In the genomic region with DNA sequence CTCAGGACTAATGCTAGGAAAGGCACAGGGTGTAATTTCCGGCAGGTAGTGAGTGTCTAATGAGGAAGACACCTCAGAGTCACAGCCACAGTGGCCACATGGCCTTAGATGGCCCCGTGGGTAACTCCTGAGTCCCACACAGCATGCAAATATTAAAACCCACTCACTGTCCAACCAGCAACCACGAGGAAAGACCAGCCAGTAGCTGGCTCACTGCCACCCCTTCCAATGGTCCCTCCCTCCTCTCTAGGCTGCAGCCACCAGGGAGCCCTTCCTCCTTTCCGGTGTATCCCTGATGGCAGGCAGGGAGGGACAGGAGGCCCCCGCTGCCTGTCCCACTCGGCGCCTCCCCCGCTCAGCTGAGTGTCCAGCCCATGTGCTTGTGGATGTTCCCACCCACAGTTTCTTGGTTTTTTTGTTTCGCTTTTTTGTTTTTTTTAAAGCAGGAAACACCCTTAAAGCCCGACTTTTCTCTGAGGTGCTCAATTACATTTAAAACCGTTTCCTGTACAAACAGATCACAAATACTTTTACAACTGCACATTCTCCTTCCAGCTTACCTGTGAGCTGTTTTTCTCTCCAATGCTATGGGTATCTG, we compare ENCODE assay signal across 1 cellular context.
TF ChIP-seq lines count a peak whose summit lies in the region.

No MANE protein-coding gene starts in this region.

TF ChIP-seq in K562, 482 proteins besides CTCF, POLR2A, EP300 and RAD21 (continued from another document):
- TF ChIP-seq, protein P1, sequence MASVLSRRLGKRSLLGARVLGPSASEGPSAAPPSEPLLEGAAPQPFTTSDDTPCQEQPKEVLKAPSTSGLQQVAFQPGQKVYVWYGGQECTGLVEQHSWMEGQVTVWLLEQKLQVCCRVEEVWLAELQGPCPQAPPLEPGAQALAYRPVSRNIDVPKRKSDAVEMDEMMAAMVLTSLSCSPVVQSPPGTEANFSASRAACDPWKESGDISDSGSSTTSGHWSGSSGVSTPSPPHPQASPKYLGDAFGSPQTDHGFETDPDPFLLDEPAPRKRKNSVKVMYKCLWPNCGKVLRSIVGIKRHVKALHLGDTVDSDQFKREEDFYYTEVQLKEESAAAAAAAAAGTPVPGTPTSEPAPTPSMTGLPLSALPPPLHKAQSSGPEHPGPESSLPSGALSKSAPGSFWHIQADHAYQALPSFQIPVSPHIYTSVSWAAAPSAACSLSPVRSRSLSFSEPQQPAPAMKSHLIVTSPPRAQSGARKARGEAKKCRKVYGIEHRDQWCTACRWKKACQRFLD (CRISPR knock-in tag; IDR thresholded peaks at IDR 0.05) = no peak
- TF ChIP-seq ZNF274 (IDR thresholded peaks at IDR 0.05; ENCODE audit: borderline replicate concordance, low read depth, low read length) (no peak), POLR2H (tag; IDR thresholded peaks at IDR 0.05; ENCODE audit: low read depth) (no peak), HMG20A (CRISPR knock-in tag; conservative IDR thresholded peaks at IDR 0.05) (no peak), NR1H2 (CRISPR knock-in tag; IDR thresholded peaks at IDR 0.05) (no peak), ZNF445 (CRISPR knock-in tag; IDR thresholded peaks at IDR 0.05; ENCODE audit: low read depth) (no peak), ZFX (CRISPR knock-in tag; IDR thresholded peaks at IDR 0.05) (no peak), CBFB (CRISPR knock-in tag; IDR thresholded peaks at IDR 0.05) (no peak), DIDO1 (tag; IDR thresholded peaks at IDR 0.05; ENCODE audit: low read depth) (no peak), MIER1 (IDR thresholded peaks at IDR 0.05; ENCODE audit: low read depth) (no peak), EGR1 (conservative IDR thresholded peaks at IDR 0.05) (peak; percentile 46), SIN3A (IDR thresholded peaks at IDR 0.05; ENCODE audit: borderline replicate concordance in 2 of 2, control insufficient read depth in 1 of 2, low read depth in 2 of 2, low read length in 2 of 2) (peak in 1 of 2 experiments; percentile 30; a peak in 1 of 4 replicates), ETV1 (tag; conservative IDR thresholded peaks at IDR 0.05; ENCODE audit: low read depth) (peak; percentile 43; the same call in 1 of the 2 replicates), KAT2B (IDR thresholded peaks at IDR 0.05; ENCODE audit: low read depth, low read length) (no peak), ZNF584 (CRISPR knock-in tag; IDR thresholded peaks at IDR 0.05; ENCODE audit: low read depth) (no peak), TRIM24 (IDR thresholded peaks at IDR 0.05) (no peak), ARID2 (IDR thresholded peaks at IDR 0.05) (no peak), PCBP1 (IDR thresholded peaks at IDR 0.05; ENCODE audit: low read depth, low read length, poor library complexity, severe bottlenecking) (no peak), FOXA3 (CRISPR knock-in tag; conservative IDR thresholded peaks at IDR 0.05 in 1 of 2, IDR thresholded peaks at IDR 0.05 in 1 of 2) (no peak), SP2 (IDR thresholded peaks at IDR 0.05; ENCODE audit: extremely low read depth, low read depth, low read length, poor library complexity, severe bottlenecking) (no peak), NFIC (IDR thresholded peaks at IDR 0.05) (peak; percentile 60), SRSF1 (IDR thresholded peaks at IDR 0.05; ENCODE audit: low read depth, low read length) (no peak)
- TF ChIP-seq, protein P2, sequence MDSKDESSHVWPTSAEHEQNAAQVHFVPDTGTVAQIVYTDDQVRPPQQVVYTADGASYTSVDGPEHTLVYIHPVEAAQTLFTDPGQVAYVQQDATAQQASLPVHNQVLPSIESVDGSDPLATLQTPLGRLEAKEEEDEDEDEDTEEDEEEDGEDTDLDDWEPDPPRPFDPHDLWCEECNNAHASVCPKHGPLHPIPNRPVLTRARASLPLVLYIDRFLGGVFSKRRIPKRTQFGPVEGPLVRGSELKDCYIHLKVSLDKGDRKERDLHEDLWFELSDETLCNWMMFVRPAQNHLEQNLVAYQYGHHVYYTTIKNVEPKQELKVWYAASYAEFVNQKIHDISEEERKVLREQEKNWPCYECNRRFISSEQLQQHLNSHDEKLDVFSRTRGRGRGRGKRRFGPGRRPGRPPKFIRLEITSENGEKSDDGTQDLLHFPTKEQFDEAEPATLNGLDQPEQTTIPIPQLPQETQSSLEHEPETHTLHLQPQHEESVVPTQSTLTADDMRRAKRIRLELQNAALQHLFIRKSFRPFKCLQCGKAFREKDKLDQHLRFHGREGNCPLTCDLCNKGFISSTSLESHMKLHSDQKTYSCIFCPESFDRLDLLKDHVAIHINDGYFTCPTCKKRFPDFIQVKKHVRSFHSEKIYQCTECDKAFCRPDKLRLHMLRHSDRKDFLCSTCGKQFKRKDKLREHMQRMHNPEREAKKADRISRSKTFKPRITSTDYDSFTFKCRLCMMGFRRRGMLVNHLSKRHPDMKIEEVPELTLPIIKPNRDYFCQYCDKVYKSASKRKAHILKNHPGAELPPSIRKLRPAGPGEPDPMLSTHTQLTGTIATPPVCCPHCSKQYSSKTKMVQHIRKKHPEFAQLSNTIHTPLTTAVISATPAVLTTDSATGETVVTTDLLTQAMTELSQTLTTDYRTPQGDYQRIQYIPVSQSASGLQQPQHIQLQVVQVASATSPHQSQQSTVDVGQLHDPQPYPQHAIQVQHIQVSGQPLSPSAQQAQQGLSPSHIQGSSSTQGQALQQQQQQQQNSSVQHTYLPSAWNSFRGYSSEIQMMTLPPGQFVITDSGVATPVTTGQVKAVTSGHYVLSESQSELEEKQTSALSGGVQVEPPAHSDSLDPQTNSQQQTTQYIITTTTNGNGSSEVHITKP (IDR thresholded peaks at IDR 0.05; ENCODE audit: partially characterized antibody) = no peak
- TF ChIP-seq, protein P3, sequence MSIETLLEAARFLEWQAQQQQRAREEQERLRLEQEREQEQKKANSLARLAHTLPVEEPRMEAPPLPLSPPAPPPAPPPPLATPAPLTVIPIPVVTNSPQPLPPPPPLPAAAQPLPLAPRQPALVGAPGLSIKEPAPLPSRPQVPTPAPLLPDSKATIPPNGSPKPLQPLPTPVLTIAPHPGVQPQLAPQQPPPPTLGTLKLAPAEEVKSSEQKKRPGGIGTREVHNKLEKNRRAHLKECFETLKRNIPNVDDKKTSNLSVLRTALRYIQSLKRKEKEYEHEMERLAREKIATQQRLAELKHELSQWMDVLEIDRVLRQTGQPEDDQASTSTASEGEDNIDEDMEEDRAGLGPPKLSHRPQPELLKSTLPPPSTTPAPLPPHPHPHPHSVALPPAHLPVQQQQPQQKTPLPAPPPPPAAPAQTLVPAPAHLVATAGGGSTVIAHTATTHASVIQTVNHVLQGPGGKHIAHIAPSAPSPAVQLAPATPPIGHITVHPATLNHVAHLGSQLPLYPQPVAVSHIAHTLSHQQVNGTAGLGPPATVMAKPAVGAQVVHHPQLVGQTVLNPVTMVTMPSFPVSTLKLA (conservative IDR thresholded peaks at IDR 0.05) = peak; percentile 14 to 63; a peak in 2 of 4 replicates
- TF ChIP-seq, protein P4, sequence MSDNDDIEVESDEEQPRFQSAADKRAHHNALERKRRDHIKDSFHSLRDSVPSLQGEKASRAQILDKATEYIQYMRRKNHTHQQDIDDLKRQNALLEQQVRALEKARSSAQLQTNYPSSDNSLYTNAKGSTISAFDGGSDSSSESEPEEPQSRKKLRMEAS (CRISPR knock-in tag; IDR thresholded peaks at IDR 0.05) = no peak; the same call in 1 of the 2 replicates
- TF ChIP-seq, protein P5, sequence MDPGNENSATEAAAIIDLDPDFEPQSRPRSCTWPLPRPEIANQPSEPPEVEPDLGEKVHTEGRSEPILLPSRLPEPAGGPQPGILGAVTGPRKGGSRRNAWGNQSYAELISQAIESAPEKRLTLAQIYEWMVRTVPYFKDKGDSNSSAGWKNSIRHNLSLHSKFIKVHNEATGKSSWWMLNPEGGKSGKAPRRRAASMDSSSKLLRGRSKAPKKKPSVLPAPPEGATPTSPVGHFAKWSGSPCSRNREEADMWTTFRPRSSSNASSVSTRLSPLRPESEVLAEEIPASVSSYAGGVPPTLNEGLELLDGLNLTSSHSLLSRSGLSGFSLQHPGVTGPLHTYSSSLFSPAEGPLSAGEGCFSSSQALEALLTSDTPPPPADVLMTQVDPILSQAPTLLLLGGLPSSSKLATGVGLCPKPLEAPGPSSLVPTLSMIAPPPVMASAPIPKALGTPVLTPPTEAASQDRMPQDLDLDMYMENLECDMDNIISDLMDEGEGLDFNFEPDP (CRISPR knock-in tag; IDR thresholded peaks at IDR 0.05) = no peak
- TF ChIP-seq, protein P6, sequence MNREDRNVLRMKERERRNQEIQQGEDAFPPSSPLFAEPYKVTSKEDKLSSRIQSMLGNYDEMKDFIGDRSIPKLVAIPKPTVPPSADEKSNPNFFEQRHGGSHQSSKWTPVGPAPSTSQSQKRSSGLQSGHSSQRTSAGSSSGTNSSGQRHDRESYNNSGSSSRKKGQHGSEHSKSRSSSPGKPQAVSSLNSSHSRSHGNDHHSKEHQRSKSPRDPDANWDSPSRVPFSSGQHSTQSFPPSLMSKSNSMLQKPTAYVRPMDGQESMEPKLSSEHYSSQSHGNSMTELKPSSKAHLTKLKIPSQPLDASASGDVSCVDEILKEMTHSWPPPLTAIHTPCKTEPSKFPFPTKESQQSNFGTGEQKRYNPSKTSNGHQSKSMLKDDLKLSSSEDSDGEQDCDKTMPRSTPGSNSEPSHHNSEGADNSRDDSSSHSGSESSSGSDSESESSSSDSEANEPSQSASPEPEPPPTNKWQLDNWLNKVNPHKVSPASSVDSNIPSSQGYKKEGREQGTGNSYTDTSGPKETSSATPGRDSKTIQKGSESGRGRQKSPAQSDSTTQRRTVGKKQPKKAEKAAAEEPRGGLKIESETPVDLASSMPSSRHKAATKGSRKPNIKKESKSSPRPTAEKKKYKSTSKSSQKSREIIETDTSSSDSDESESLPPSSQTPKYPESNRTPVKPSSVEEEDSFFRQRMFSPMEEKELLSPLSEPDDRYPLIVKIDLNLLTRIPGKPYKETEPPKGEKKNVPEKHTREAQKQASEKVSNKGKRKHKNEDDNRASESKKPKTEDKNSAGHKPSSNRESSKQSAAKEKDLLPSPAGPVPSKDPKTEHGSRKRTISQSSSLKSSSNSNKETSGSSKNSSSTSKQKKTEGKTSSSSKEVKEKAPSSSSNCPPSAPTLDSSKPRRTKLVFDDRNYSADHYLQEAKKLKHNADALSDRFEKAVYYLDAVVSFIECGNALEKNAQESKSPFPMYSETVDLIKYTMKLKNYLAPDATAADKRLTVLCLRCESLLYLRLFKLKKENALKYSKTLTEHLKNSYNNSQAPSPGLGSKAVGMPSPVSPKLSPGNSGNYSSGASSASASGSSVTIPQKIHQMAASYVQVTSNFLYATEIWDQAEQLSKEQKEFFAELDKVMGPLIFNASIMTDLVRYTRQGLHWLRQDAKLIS (CRISPR knock-in tag; IDR thresholded peaks at IDR 0.05) = no peak
- TF ChIP-seq, protein P7, sequence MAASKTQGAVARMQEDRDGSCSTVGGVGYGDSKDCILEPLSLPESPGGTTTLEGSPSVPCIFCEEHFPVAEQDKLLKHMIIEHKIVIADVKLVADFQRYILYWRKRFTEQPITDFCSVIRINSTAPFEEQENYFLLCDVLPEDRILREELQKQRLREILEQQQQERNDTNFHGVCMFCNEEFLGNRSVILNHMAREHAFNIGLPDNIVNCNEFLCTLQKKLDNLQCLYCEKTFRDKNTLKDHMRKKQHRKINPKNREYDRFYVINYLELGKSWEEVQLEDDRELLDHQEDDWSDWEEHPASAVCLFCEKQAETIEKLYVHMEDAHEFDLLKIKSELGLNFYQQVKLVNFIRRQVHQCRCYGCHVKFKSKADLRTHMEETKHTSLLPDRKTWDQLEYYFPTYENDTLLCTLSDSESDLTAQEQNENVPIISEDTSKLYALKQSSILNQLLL (CRISPR knock-in tag; IDR thresholded peaks at IDR 0.05; ENCODE audit: borderline replicate concordance) = no peak
- TF ChIP-seq, protein P8, sequence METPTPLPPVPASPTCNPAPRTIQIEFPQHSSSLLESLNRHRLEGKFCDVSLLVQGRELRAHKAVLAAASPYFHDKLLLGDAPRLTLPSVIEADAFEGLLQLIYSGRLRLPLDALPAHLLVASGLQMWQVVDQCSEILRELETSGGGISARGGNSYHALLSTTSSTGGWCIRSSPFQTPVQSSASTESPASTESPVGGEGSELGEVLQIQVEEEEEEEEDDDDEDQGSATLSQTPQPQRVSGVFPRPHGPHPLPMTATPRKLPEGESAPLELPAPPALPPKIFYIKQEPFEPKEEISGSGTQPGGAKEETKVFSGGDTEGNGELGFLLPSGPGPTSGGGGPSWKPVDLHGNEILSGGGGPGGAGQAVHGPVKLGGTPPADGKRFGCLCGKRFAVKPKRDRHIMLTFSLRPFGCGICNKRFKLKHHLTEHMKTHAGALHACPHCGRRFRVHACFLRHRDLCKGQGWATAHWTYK (CRISPR knock-in tag; IDR thresholded peaks at IDR 0.05) = no peak
